In the genomic region with DNA sequence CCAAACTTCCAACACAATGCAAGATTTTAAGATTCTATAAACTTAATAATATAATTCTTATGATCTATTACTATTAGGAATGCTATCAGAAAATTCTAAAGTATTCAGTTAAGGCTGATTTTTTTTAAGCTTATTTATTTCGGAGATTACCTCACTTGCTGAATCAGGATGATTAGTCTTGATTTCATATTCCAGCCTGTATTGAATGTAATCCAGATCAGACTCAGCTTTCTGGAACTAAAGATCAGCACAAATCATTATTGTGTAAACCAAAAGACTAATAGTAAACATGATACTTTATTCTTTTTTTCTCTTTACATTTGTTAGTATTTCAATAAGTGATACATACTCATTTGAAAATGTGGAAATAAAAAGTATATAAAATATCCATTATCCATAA, we compare ENCODE assay signal across 23 cellular contexts.
"Had no signal": no experiment of that assay in that cellular context is flagged by ENCODE, and none has a peak within 500 bp of the region (broad histone marks: within the 10 kb centered on the region; RNA-seq: fewer than 3 reads in every experiment).

No MANE protein-coding gene starts in this region.

- H3K27me3 ChIP-seq: dorsolateral prefrontal cortex, ovary, sigmoid colon, suprapubic skin, thyroid gland, vagina had no signal

- ATAC-seq: left ventricle myocardium superior; lower lobe of right lung; natural killer cell; psoas muscle; right cardiac atrium; stimulated activated memory B cell treated with anti-CD40 and anti-IgM and Interleukin-4, amounts not matched to agents 10 μg/mL and 1 μg/mL and 100 μg/mL, for 72 hours; stimulated activated naive CD8-positive, alpha-beta T cell treated with anti-CD3 and anti-CD28 coated beads, Interleukin-15, Interleukin-2, amounts not matched to agents 100 U/mL and 50 U/mL, for 24 hours had no signal

- H3K4me3 ChIP-seq: dorsolateral prefrontal cortex, lower lobe of right lung, ovary, psoas muscle, sigmoid colon, suprapubic skin, thyroid gland, vagina had no signal

- H3K27ac ChIP-seq: dorsolateral prefrontal cortex, lower lobe of right lung, ovary, psoas muscle, sigmoid colon, suprapubic skin, thyroid gland, vagina had no signal

- H3K9me3 ChIP-seq: lower lobe of right lung, ovary, psoas muscle, sigmoid colon, suprapubic skin, thyroid gland, vagina had no signal

- H3K4me1 ChIP-seq: lower lobe of right lung, psoas muscle, sigmoid colon, suprapubic skin, thyroid gland, vagina had no signal

- DNase-seq: dorsolateral prefrontal cortex; effector CD4-positive, alpha-beta T cell; hypothalamus; immature natural killer cell; left ventricle myocardium superior; lower lobe of right lung; natural killer cell; occipital lobe; ovary; posterior cingulate gyrus; psoas muscle; right cardiac atrium; sigmoid colon; stimulated activated CD4-positive, alpha-beta T cell treated with anti-CD3 and anti-CD28 coated beads, Interleukin-4, amount 100 ng/mL, for 4 hours; stimulated activated naive CD8-positive, alpha-beta T cell treated with anti-CD3 and anti-CD28 coated beads, Interleukin-15, Interleukin-2, amounts not matched to agents 100 U/mL and 50 U/mL, for 24 hours; thyroid gland; trophoblast cell had no signal

- H3K36me3 ChIP-seq: ovary, thyroid gland had no signal

- FAIRE-seq: colon, frontal cortex, keratinocyte had no signal
